Comparison of ENCODE assay signal across 21 cellular contexts in the genomic region with DNA sequence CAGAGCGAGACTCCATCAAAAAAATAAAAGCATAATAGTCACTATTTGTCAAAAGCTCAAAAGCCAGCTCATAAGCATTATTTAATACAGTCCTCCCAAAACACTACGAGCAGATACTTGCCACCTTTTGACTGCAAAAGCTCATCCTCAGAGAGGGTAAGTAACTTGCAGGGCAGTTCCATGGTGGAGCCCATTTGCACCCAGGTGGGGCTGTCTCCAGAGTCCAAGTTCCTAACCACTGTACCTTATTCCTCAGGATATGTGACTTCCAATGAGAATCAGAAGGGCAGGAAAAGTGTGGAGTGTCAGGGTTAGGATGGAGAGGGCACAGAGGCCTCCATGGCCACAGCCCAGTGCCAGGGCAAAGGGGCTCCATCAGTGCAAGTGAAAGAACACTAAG. TPM values are rescaled to one million over a fixed set of nuclear protein-coding genes. Genes with fewer than 3 reads are reported as not detected.
"Had no signal": no experiment of that assay in that cellular context is flagged by ENCODE, and none has a peak within 500 bp of the region (broad histone marks: within the 10 kb centered on the region; RNA-seq: fewer than 3 reads in every experiment).

No MANE protein-coding gene starts in this region.

- H3K27ac ChIP-seq: colonic mucosa, foreskin keratinocyte, pancreas, testis, tibial nerve, upper lobe of right lung had no signal

- H3K9me3 ChIP-seq: colonic mucosa, mucosa of descending colon, pancreas, testis, tibial nerve, upper lobe of right lung had no signal

- H3K4me3 ChIP-seq: colonic mucosa, mucosa of descending colon, pancreas, testis, tibial nerve, upper lobe of right lung had no signal

- DNase-seq: colonic mucosa; dermis blood vessel endothelial cell; endodermal cell; erythroblast; foreskin keratinocyte; kidney; left colon; mucosa of descending colon; naive thymus-derived CD8-positive, alpha-beta T cell; nucleus accumbens; pancreas; right cardiac atrium; small intestine; stimulated activated CD4-positive, alpha-beta T cell treated with anti-CD3 and anti-CD28 coated beads, Interleukin-2, amount 100 ng/mL, for 48 hours; stimulated activated naive CD8-positive, alpha-beta T cell treated with anti-CD3 and anti-CD28 coated beads, Interleukin-15, amount 100 ng/mL, for 72 hours; testis; upper lobe of right lung had no signal

- H3K4me3 Mint-ChIP-seq: endodermal cell; naive thymus-derived CD8-positive, alpha-beta T cell; neural crest cell; stimulated activated naive CD8-positive, alpha-beta T cell treated with anti-CD3 and anti-CD28 coated beads, Interleukin-15, amount 100 ng/mL, for 72 hours had no signal

- ATAC-seq: foreskin keratinocyte; left colon; mucosa of descending colon; naive thymus-derived CD8-positive, alpha-beta T cell; pancreas; right cardiac atrium; stimulated activated naive CD8-positive, alpha-beta T cell treated with anti-CD3 and anti-CD28 coated beads, Interleukin-15, amount 100 ng/mL, for 72 hours; upper lobe of right lung had no signal

- H3K4me1 Mint-ChIP-seq: endodermal cell, neural crest cell had no signal

- H3K27me3 Mint-ChIP-seq: naive thymus-derived CD8-positive, alpha-beta T cell; stimulated activated naive CD8-positive, alpha-beta T cell treated with anti-CD3 and anti-CD28 coated beads, Interleukin-15, amount 100 ng/mL, for 72 hours had no signal

- H3K36me3 ChIP-seq: colonic mucosa, pancreas, tibial nerve, upper lobe of right lung had no signal

- H3K27me3 ChIP-seq: colonic mucosa, pancreas, testis, tibial nerve, upper lobe of right lung had no signal

- FAIRE-seq: endothelial cell of umbilical vein, pancreas had no signal

- H3K27ac Mint-ChIP-seq: endodermal cell; naive thymus-derived CD8-positive, alpha-beta T cell; progenitor cell of endocrine pancreas; stimulated activated naive CD8-positive, alpha-beta T cell treated with anti-CD3 and anti-CD28 coated beads, Interleukin-15, amount 100 ng/mL, for 72 hours had no signal

- H3K4me1 ChIP-seq: colonic mucosa, foreskin keratinocyte, testis, tibial nerve, upper lobe of right lung had no signal

RNA-seq across cellular contexts. Expression of gene POU2AF1, which starts 28.6 kb away (rescaled TPM):
- polyA plus RNA-seq: endothelial cell of umbilical vein, foreskin keratinocyte, right cardiac atrium had no signal
